In genomic region chr14:92978229-92979021, GRCh38 we compare ENCODE assay signal across 2 cellular contexts.
TF ChIP-seq lines count a peak whose summit lies in the region.

No MANE protein-coding gene starts in this region.

TF ChIP-seq in HCT116, 20 proteins besides CTCF, POLR2A, EP300 and RAD21:
- peak; percentile 59; the same call in 1 of the 2 replicates for TF ChIP-seq CBX3 (IDR thresholded peaks at IDR 0.05; ENCODE audit: low read depth)
- TF ChIP-seq SP1 (IDR thresholded peaks at IDR 0.05; ENCODE audit: low read depth): no peak
- TF ChIP-seq EZH2 (IDR thresholded peaks at IDR 0.05): no peak

TF ChIP-seq in K562, 482 proteins besides CTCF, POLR2A, EP300 and RAD21:
- TF ChIP-seq CREB3 (tag; conservative IDR thresholded peaks at IDR 0.05; ENCODE audit: low read depth) (no peak), CBX5 (IDR thresholded peaks at IDR 0.05; ENCODE audit: borderline replicate concordance, low read depth) (peak; percentile 88), CBX2 (IDR thresholded peaks at IDR 0.05; ENCODE audit: insufficient read depth, low read length, poor library complexity, severe bottlenecking) (no peak), ZNF445 (CRISPR knock-in tag; IDR thresholded peaks at IDR 0.05; ENCODE audit: low read depth) (no peak), ZNF280A (IDR thresholded peaks at IDR 0.05; ENCODE audit: low read depth, partially characterized antibody) (peak; percentile 66), SMAD1 (IDR thresholded peaks at IDR 0.05; ENCODE audit: low read depth, low read length, partially characterized antibody) (no peak), CBX1 (IDR thresholded peaks at IDR 0.05; ENCODE audit: low read depth) (peak; percentile 67; the same call in 1 of the 2 replicates), CBX3 (IDR thresholded peaks at IDR 0.05; ENCODE audit: borderline replicate concordance in 1 of 2, low read length in 2 of 2) (peak in 1 of 2 experiments; percentile 62; a peak in 1 of 3 replicates), ZNF583 (CRISPR knock-in tag; IDR thresholded peaks at IDR 0.05) (no peak), CCAR2 (IDR thresholded peaks at IDR 0.05; ENCODE audit: low read depth, low read length) (no peak), PREB (CRISPR knock-in tag; IDR thresholded peaks at IDR 0.05) (no peak), TRIM28 (IDR thresholded peaks at IDR 0.05) (peak; percentile 86), ZFP36 (IDR thresholded peaks at IDR 0.05; ENCODE audit: low read depth, low read length, partially characterized antibody) (peak; percentile 65)
